Comparison of ENCODE assay signal across 6 cellular contexts in the genomic region with DNA sequence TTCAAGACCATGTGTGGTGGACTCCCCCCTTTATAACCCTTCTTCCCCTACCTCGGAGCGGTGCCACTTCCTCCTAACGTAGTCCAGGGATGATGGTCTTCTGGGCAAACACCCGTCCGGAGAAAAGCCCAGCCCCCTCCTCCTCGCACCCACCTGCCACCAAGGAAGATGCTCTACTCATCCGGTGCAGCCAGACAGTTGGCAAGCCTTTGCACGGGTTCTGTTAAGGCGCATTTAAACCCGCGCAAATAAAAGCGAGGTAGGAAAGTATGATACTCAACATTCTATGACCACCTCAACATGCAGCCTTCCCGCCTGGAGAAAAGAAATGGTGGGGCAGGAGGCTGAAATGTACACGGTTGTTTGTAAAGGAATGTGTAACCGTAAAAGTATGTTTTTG. TPM values are rescaled to one million over a fixed set of nuclear protein-coding genes. Genes with fewer than 3 reads are reported as not detected.
"Had no signal": no experiment of that assay in that cellular context is flagged by ENCODE, and none has a peak within 500 bp of the region (broad histone marks: within the 10 kb centered on the region; RNA-seq: fewer than 3 reads in every experiment).

A gene (minus strand): TSS at position 101 of the 400 bp plus-strand sequence. CDS start 298 bp downstream, outside the sequence.

RNA-seq across cellular contexts. Expression of the gene that starts here (rescaled TPM):
- total RNA-seq: HT-29, HT1080, IMR-90, K562 had no signal
- polyA plus RNA-seq: HepG2, IgD-negative memory B cell, IMR-90, K562 had no signal
